13 cellular contexts compared by ENCODE assay signal in genomic region chr9:36640982-36641381, GRCh38.
A peak's percentile ranks its signal among the peaks of the same experiment; 100 is the strongest.
DNase-seq lines count a peak whose midpoint lies in the region; ATAC-seq, FAIRE-seq and TF ChIP-seq lines count a peak whose summit lies in the region.
"Had no signal": no experiment of that assay in that cellular context is flagged by ENCODE, and none has a peak within 500 bp of the region (broad histone marks: within the 10 kb centered on the region; RNA-seq: fewer than 3 reads in every experiment).

No MANE protein-coding gene starts in this region.

- H3K27ac Mint-ChIP-seq in osteocyte (ENCODE audit: unreplicated experiment) (no peak overlapping the region), T-cell (no peak overlapping the region)
- H3K27ac Mint-ChIP-seq: activated T-cell treated with anti-CD3 and anti-CD28 coated beads, Interleukin-2, amount 50 U/mL, for 72 hours had no signal

- peaks cover 3% of the 10 kb centered on the region for H3K36me3 Mint-ChIP-seq in osteocyte (ENCODE audit: unreplicated experiment)
- H3K36me3 Mint-ChIP-seq in T-cell = no peaks in the 10 kb centered on the region
- H3K36me3 Mint-ChIP-seq: CD4-positive, alpha-beta memory T cell had no signal

- H3K9me3 Mint-ChIP-seq in osteocyte (ENCODE audit: unreplicated experiment) (no peaks in the 10 kb centered on the region), T-cell (no peaks in the 10 kb centered on the region)
- H3K9me3 Mint-ChIP-seq: activated T-cell treated with anti-CD3 and anti-CD28 coated beads, Interleukin-2, amount 50 U/mL, for 72 hours; CD4-positive, alpha-beta memory T cell had no signal

- POLR2A ChIA-PET in T-cell (lab: Charles Lee) = no interaction called here

- CTCF ChIA-PET in T-cell (lab: Charles Lee) = no interaction called here

- H3K4me1 Mint-ChIP-seq in osteocyte (ENCODE audit: unreplicated experiment) (no peaks in the 10 kb centered on the region), T-cell (peaks cover 0 to 3% (median 0%) of the 10 kb centered on the region in 3 donors)

- TF ChIP-seq CTCF in osteocyte (IDR thresholded peaks at IDR 0.05) = no peak

- FAIRE-seq in GM19239 (lab: Jason Lieb, UNC) = peak; percentile 88
- FAIRE-seq: frontal cortex had no signal

- DNase-seq in GM19239 (ENCODE audit: insufficient read length, low spot score) (peak; percentile 25), activated gamma-delta T cell treated with Interleukin-2 at 50 U/mL for 16 hours (no peak), osteocyte (ENCODE audit: extremely low spot score, unreplicated experiment) (no peak), T-cell (no peak)
- DNase-seq in activated naive CD4-positive, alpha-beta T cell treated with anti-CD3 and anti-CD28 coated beads, Interleukin-2, amount 50 U/mL, for 16 hours = no peak
- DNase-seq: activated T-cell treated with anti-CD3 and anti-CD28 coated beads, Interleukin-2, amount 50 U/mL, for 72 hours; CD4-positive, alpha-beta memory T cell; effector CD4-positive, alpha-beta T cell; midbrain; testis had no signal

- H3K27me3 Mint-ChIP-seq in osteocyte (ENCODE audit: unreplicated experiment) (no peaks in the 10 kb centered on the region), T-cell (no peaks in the 10 kb centered on the region)
- H3K27me3 Mint-ChIP-seq: CD4-positive, alpha-beta memory T cell had no signal

- ATAC-seq in HG02642 (IDR thresholded peaks at IDR 0.05; ENCODE audit: poor library complexity, unreplicated experiment) = peak; percentile 78
- peak; percentile 49 for ATAC-seq in HG03378 (IDR thresholded peaks at IDR 0.05; ENCODE audit: unreplicated experiment)
- ATAC-seq in T-cell (replicated peaks in 1 of 4) = no peak
- ATAC-seq: activated T-cell treated with anti-CD3 and anti-CD28 coated beads, Interleukin-2, amount 50 U/mL, for 72 hours had no signal

- no peak overlapping the region for H3K4me3 Mint-ChIP-seq in osteocyte (ENCODE audit: unreplicated experiment)
- H3K4me3 Mint-ChIP-seq in T-cell = no peak overlapping the region
- H3K4me3 Mint-ChIP-seq: activated T-cell treated with anti-CD3 and anti-CD28 coated beads, Interleukin-2, amount 50 U/mL, for 72 hours had no signal

Comparison
In these comparisons a context has a peak if more than half of its experiments do, and no peak if none do; other contexts are left out.
1. ATAC-seq: peak in HG02642 (single experiment) and HG03378 (single experiment); none in T-cell (0 of 4).